8 cellular contexts compared by ENCODE assay signal in genomic region chr2:19488009-19488691, GRCh38.
DNase-seq lines count a peak whose midpoint lies in the region; ATAC-seq and FAIRE-seq lines count a peak whose summit lies in the region.

No MANE protein-coding gene starts in this region.

- H3K4me3 ChIP-seq in skeletal muscle cell (ENCODE audit: low read depth, low read length) = no peak overlapping the region

- DNase-seq in activated CD4-positive, alpha-beta T cell treated with anti-CD3 and anti-CD28 coated beads for 48 hours = peak; percentile 28
- no peak for DNase-seq in activated CD4-positive, alpha-beta T cell treated with anti-CD3 and anti-CD28 coated beads, Interleukin-2, amount 50 U/mL, for 1 hour
- DNase-seq in RCC 7860 (ENCODE audit: low spot score) = peak; percentile 75
- peak; percentile 42 for DNase-seq in skeletal muscle cell (ENCODE audit: low read depth)
- no peak for DNase-seq in COR-L47 (lab: John Stamatoyannopoulos, UW)
- DNase-seq in NCI-H2171 treated with DMSO at 0.1 percent for 48 hours (lab: John Stamatoyannopoulos, UW) = no peak
- DNase-seq in NCI-H1048 (lab: John Stamatoyannopoulos, UW) = no peak

- FAIRE-seq in RCC 7860 (lab: Jason Lieb, UNC) = peak; percentile 90

- peak; percentile 66 for ATAC-seq in HG02943 (IDR thresholded peaks at IDR 0.05; ENCODE audit: low read depth, unreplicated experiment)

Comparison
In these comparisons a context has a peak if more than half of its experiments do, and no peak if none do; other contexts are left out.
1. DNase-seq: peak in activated CD4-positive, alpha-beta T cell treated with anti-CD3 and anti-CD28 coated beads for 48 hours (single experiment), RCC 7860 (single experiment) and skeletal muscle cell (single experiment); none in activated CD4-positive, alpha-beta T cell treated with anti-CD3 and anti-CD28 coated beads, Interleukin-2, amount 50 U/mL, for 1 hour (single experiment), COR-L47 (single experiment), NCI-H2171 treated with DMSO at 0.1 percent for 48 hours (single experiment) and NCI-H1048 (single experiment).